Comparison of ENCODE assay signal across 16 cellular contexts in the genomic region with DNA sequence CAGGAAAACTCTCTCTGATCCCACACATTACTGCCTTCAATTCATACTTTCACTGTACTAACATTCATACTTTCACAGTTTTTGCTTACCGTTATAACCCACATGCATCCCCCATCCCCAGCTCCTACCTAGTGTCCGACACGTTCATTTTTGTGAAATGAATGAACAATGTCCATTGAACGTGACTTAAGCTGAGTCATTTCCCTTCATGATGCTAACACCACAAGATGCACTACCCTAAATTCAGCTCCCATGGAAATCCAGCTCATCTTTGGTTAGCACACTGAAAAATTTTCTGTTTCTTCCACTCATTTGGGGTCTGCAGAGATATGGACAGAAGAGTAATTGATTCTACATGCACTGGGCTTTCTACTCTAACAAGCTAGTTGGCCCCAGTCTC.
DNase-seq lines count a peak whose midpoint lies in the region; ATAC-seq, FAIRE-seq and TF ChIP-seq lines count a peak whose summit lies in the region.
"Had no signal": no experiment of that assay in that cellular context is flagged by ENCODE, and none has a peak within 500 bp of the region (broad histone marks: within the 10 kb centered on the region; RNA-seq: fewer than 3 reads in every experiment).

No MANE protein-coding gene starts in this region.

- POLR2A ChIA-PET in HCT116 (lab: Charles Lee), result interaction anchor here (1.1 to 1.5 kb wide), 2 partner anchors 86 to 88 kb away, joined by 3 to 5 read pairs; partner anchors contain the start of gene DUSP6

- H3K27me3 Mint-ChIP-seq in astrocyte (ENCODE audit: low read depth, unreplicated experiment), result no peaks in the 10 kb centered on the region
- no peaks in the 10 kb centered on the region for H3K27me3 Mint-ChIP-seq in activated CD4-positive, alpha-beta T cell treated with anti-CD3 and anti-CD28 coated beads, Interleukin-2, amount 10 ng/mL, durations not matched to agents 24 days and 14 days
- H3K27me3 Mint-ChIP-seq: brain had no signal

- H2AFZ ChIP-seq in HCT116 (ENCODE audit: low read depth, low read length, poor library complexity, severe bottlenecking), result no peak overlapping the region
- H2AFZ ChIP-seq in astrocyte (ENCODE audit: low read depth, low read length), result peak overlapping the region; percentile 51

- H4K20me1 ChIP-seq in HCT116 (ENCODE audit: insufficient read depth) (no peaks in the 10 kb centered on the region), astrocyte (ENCODE audit: insufficient read depth, low read length) (no peaks in the 10 kb centered on the region)

- H3K36me3 ChIP-seq in HCT116 (ENCODE audit: control insufficient read depth in 1 of 2, insufficient read depth in 2 of 2, low read length in 2 of 2) (no peaks in the 10 kb centered on the region), astrocyte (ENCODE audit: insufficient read depth, low read length) (no peaks in the 10 kb centered on the region)
- H3K36me3 ChIP-seq: right atrium auricular region had no signal

- H3K79me2 ChIP-seq in HCT116 (ENCODE audit: insufficient read depth, low read length) (no peaks in the 10 kb centered on the region), astrocyte (ENCODE audit: insufficient read depth, low read length) (no peaks in the 10 kb centered on the region)

- FAIRE-seq in astrocyte (lab: Jason Lieb, UNC), result peak; percentile 58

- H3K9me3 ChIP-seq in HCT116 (ENCODE audit: control insufficient read depth in 1 of 2, insufficient read depth in 1 of 2, low read depth in 1 of 2, low read length in 2 of 2), result no peaks in the 10 kb centered on the region
- H3K9me3 ChIP-seq in astrocyte (ENCODE audit: insufficient read depth, low read depth, low read length), result no peaks in the 10 kb centered on the region
- H3K9me3 ChIP-seq: right atrium auricular region, stomach had no signal

- peaks cover 7% of the 10 kb centered on the region for H3K36me3 Mint-ChIP-seq in astrocyte (ENCODE audit: low read depth, unreplicated experiment)
- peaks cover 60% of the 10 kb centered on the region for H3K36me3 Mint-ChIP-seq in activated CD4-positive, alpha-beta T cell treated with anti-CD3 and anti-CD28 coated beads, Interleukin-2, amount 10 ng/mL, durations not matched to agents 24 days and 14 days (ENCODE audit: low read depth)

- TF ChIP-seq CTCF in HCT116 (IDR thresholded peaks at IDR 0.05 in 2 of 3, conservative IDR thresholded peaks at IDR 0.05 in 1 of 3; ENCODE audit: borderline replicate concordance in 1 of 3, insufficient read depth in 1 of 3, low read depth in 2 of 3, low read length in 2 of 3) (no peak), astrocyte (IDR thresholded peaks at IDR 0.05; ENCODE audit: insufficient read depth, low read depth, low read length) (no peak), foreskin fibroblast (IDR thresholded peaks at IDR 0.05; ENCODE audit: low read depth, low read length) (no peak)

- RAD21 ChIA-PET in HCT116 (lab: Charles Lee; ENCODE audit: low non-redundant PET in 1 of 2, low total read pairs in 2 of 2, uncharacterized antibody in 2 of 2, unreplicated experiment in 2 of 2), result no interaction called here

- no peak overlapping the region for H3K4me3 ChIP-seq in HCT116 (replicated peaks in 1 of 2; ENCODE audit: low read depth in 1 of 2, low read length in 2 of 2)
- H3K4me3 ChIP-seq in astrocyte (ENCODE audit: insufficient read depth, low read depth, low read length), result no peak overlapping the region
- H3K4me3 ChIP-seq in foreskin fibroblast (ENCODE audit: low read depth in 1 of 2, low read length in 2 of 2), result no peak overlapping the region
- H3K4me3 ChIP-seq: right atrium auricular region, stomach had no signal

- BruUV-seq in HCT116 (replicated peaks; lab: Mats Ljungman, UMichigan), result no TSS peak

- H3K4me2 ChIP-seq in HCT116 (ENCODE audit: low read length), result peak overlapping the region; percentile 25
- H3K4me2 ChIP-seq in astrocyte (ENCODE audit: low read length), result peak overlapping the region; percentile 63

- peaks cover 15% of the 10 kb centered on the region for H3K9me3 Mint-ChIP-seq in astrocyte (ENCODE audit: unreplicated experiment)
- H3K9me3 Mint-ChIP-seq in activated CD4-positive, alpha-beta T cell treated with anti-CD3 and anti-CD28 coated beads, Interleukin-2, amount 10 ng/mL, durations not matched to agents 24 days and 14 days, result peaks cover 32% of the 10 kb centered on the region

- intact Hi-C loops in HCT116 (cut with micrococcal nuclease), result no loop called here
- intact Hi-C loops in activated CD4-positive, alpha-beta T cell treated with anti-CD3 and anti-CD28 coated beads, Interleukin-2, amount 10 ng/mL, durations not matched to agents 24 days and 14 days (cut with micrococcal nuclease), result no loop called here

- H3K9ac ChIP-seq in HCT116 (ENCODE audit: low read length) (no peak overlapping the region), astrocyte (ENCODE audit: low read length) (no peak overlapping the region)

- no peak for TF ChIP-seq RAD21 in HCT116 (IDR thresholded peaks at IDR 0.05; ENCODE audit: low read depth)

- ATAC-seq in HCT116 (no peak), GM21825 (IDR thresholded peaks at IDR 0.05; ENCODE audit: unreplicated experiment) (no peak), HG03354 (IDR thresholded peaks at IDR 0.05; ENCODE audit: poor library complexity, severe bottlenecking, unreplicated experiment) (no peak)
- ATAC-seq: left lobe of liver had no signal

- peaks cover 5% of the 10 kb centered on the region for H3K4me1 Mint-ChIP-seq in astrocyte (ENCODE audit: low read depth, unreplicated experiment)
- peaks cover 9% of the 10 kb centered on the region for H3K4me1 Mint-ChIP-seq in activated CD4-positive, alpha-beta T cell treated with anti-CD3 and anti-CD28 coated beads, Interleukin-2, amount 10 ng/mL, durations not matched to agents 24 days and 14 days
- H3K4me1 Mint-ChIP-seq: brain had no signal

- no peak for TF ChIP-seq POLR2A in HCT116 (IDR thresholded peaks at IDR 0.05; ENCODE audit: borderline replicate concordance, extremely low read depth, insufficient read depth, insufficient read length)

- peak; percentile 52 for DNase-seq in A172 (ENCODE audit: low spot score)
- DNase-seq in HCT116 (ENCODE audit: low read depth, low spot score), result no peak
- DNase-seq in astrocyte (ENCODE audit: low read depth), result peak; percentile 44
- peak; percentile 69 to 75 for DNase-seq in foreskin fibroblast
- DNase-seq in activated CD4-positive, alpha-beta T cell treated with anti-CD3 and anti-CD28 coated beads, Interleukin-2, amount 10 ng/mL, durations not matched to agents 24 days and 14 days, result no peak
- no peak for DNase-seq in cerebellar nuclear complex (lab: John Stamatoyannopoulos, UW)
- DNase-seq: activated CD4-positive, alpha-beta T cell treated with anti-CD3 and anti-CD28 coated beads for 4 hours; activated naive CD4-positive, alpha-beta T cell treated with anti-CD3 and anti-CD28 coated beads, Interleukin-2, amount 50 U/mL, for 16 hours; NCI-H2081 treated with DMSO at 0.1 percent for 48 hours; NCI-H526 treated with DMSO at 0.1 percent for 48 hours; stomach had no signal

- H3K27me3 ChIP-seq in HCT116 (ENCODE audit: insufficient read depth, low read length) (no peaks in the 10 kb centered on the region), astrocyte (ENCODE audit: insufficient read depth, low read length) (no peaks in the 10 kb centered on the region)
- H3K27me3 ChIP-seq: right atrium auricular region, stomach had no signal

- no peak overlapping the region for H3K27ac Mint-ChIP-seq in astrocyte (ENCODE audit: unreplicated experiment)
- H3K27ac Mint-ChIP-seq in activated CD4-positive, alpha-beta T cell treated with anti-CD3 and anti-CD28 coated beads, Interleukin-2, amount 10 ng/mL, durations not matched to agents 24 days and 14 days, result no peak overlapping the region
- H3K27ac Mint-ChIP-seq: brain had no signal

- H3K27ac ChIP-seq in HCT116 (ENCODE audit: low read depth, low read length) (no peak overlapping the region), astrocyte (ENCODE audit: low read depth, low read length) (peak overlapping the region; percentile 53)
- H3K27ac ChIP-seq: right atrium auricular region, stomach had no signal

- H3K4me3 Mint-ChIP-seq in astrocyte (ENCODE audit: unreplicated experiment), result no peak overlapping the region
- H3K4me3 Mint-ChIP-seq in activated CD4-positive, alpha-beta T cell treated with anti-CD3 and anti-CD28 coated beads, Interleukin-2, amount 10 ng/mL, durations not matched to agents 24 days and 14 days, result no peak overlapping the region
- H3K4me3 Mint-ChIP-seq: brain had no signal

- H3K4me1 ChIP-seq in HCT116 (ENCODE audit: control insufficient read depth in 1 of 2, insufficient read depth in 2 of 2, low read length in 2 of 2) (peaks cover 0 to 8% of the 10 kb centered on the region in 2 experiments; a peak in 2 of 4 replicates), astrocyte (ENCODE audit: insufficient read depth, low read length) (peaks cover 7% of the 10 kb centered on the region)
- H3K4me1 ChIP-seq: right atrium auricular region, stomach had no signal

- CTCF ChIA-PET in HCT116 (lab: Charles Lee), result no interaction called here

- H3K9me2 ChIP-seq in HCT116 (ENCODE audit: insufficient read depth), result no peaks in the 10 kb centered on the region

TF ChIP-seq in HCT116, 20 proteins besides CTCF, POLR2A, EP300 and RAD21 (continues in another document):
- TF ChIP-seq SIN3A (IDR thresholded peaks at IDR 0.05; ENCODE audit: low read depth) (no peak), YY1 (IDR thresholded peaks at IDR 0.05; ENCODE audit: extremely low read depth, insufficient replicate concordance, low read depth, low read length) (no peak), POLR2AphosphoS5 (IDR thresholded peaks at IDR 0.05; ENCODE audit: low read depth, low read length) (no peak), CEBPB (IDR thresholded peaks at IDR 0.05; ENCODE audit: low read depth) (no peak), FOSL1 (IDR thresholded peaks at IDR 0.05; ENCODE audit: low read depth) (no peak), JUND (IDR thresholded peaks at IDR 0.05) (no peak), CBX3 (IDR thresholded peaks at IDR 0.05; ENCODE audit: low read depth) (no peak)

Comparison
In these comparisons a context has a peak if more than half of its experiments do, and no peak if none do; other contexts are left out.
1. DNase-seq: peak in A172 (single experiment), astrocyte (single experiment) and foreskin fibroblast (2 of 2); none in HCT116 (single experiment), activated CD4-positive, alpha-beta T cell treated with anti-CD3 and anti-CD28 coated beads, Interleukin-2, amount 10 ng/mL, durations not matched to agents 24 days and 14 days (single experiment) and cerebellar nuclear complex (0 of 2).